ENCODE assay signal across 13 cellular contexts in the genomic region with DNA sequence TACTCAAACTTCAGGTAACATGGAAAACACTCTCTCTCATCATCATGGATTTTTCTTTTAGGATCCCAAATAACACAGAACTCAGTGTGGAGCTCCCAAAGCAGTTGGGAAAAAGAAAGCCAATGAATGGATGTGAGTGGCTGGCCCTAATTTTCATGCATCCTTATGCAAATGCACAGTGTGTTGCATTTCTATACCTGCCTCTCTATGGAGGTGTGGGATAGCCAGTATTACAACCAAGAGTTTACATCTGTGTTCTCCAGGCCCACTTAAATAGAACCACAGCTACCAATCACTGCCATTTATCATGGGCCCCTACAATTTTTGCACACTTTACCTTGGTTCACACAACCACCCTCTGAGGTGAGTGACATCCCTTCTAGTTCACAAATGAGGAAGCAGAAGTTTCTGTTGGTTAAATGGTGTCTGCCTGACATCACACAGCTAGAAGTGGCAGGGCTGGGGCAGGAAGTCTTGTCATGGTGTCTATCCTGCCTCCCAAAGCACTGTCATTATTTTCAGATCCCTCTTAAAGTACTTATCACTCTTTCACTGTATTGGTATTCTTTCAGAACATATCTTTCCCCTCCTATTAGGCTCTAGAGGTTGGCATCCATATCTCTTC. TPM values are rescaled to one million over a fixed set of nuclear protein-coding genes. Genes with fewer than 3 reads are reported as not detected.
DNase-seq lines count a peak whose midpoint lies in the region; ATAC-seq and FAIRE-seq lines count a peak whose summit lies in the region.
"Had no signal": no experiment of that assay in that cellular context is flagged by ENCODE, and none has a peak within 500 bp of the region (broad histone marks: within the 10 kb centered on the region; RNA-seq: fewer than 3 reads in every experiment).

No MANE protein-coding gene starts in this region.

- H3K9me3 ChIP-seq in small intestine (ENCODE audit: control insufficient read depth, low read depth): no peaks in the 10 kb centered on the region
- H3K9me3 ChIP-seq: left lung, right lobe of liver had no signal

- H3K27ac ChIP-seq in rectal smooth muscle tissue (ENCODE audit: low read depth, low read length) (peak overlapping the region; percentile 3), small intestine (ENCODE audit: low read depth in 1 of 2, low read length in 1 of 2) (no peak overlapping the region)
- H3K27ac ChIP-seq: left lung, right lobe of liver had no signal

- H3K9ac ChIP-seq in rectal smooth muscle tissue (ENCODE audit: low read length): no peak overlapping the region

- FAIRE-seq in small intestine (lab: Jason Lieb, UNC): no peak
- FAIRE-seq: astrocyte had no signal

- H3K4me1 ChIP-seq in rectal smooth muscle tissue (ENCODE audit: control insufficient read depth, insufficient read depth, low read length) (peaks cover 44% of the 10 kb centered on the region), small intestine (ENCODE audit: control insufficient read depth in 2 of 2, insufficient read depth in 1 of 2, low read depth in 1 of 2, low read length in 1 of 2) (peaks cover 0 to 5% of the 10 kb centered on the region in 2 donors)
- H3K4me1 ChIP-seq: left lung, right lobe of liver had no signal

- H3K27me3 ChIP-seq in rectal smooth muscle tissue (ENCODE audit: control insufficient read depth, insufficient read depth, low read length) (no peaks in the 10 kb centered on the region), small intestine (ENCODE audit: control insufficient read depth in 2 of 2, insufficient read depth in 2 of 2, low read length in 2 of 2) (no peaks in the 10 kb centered on the region)
- H3K27me3 ChIP-seq: left lung, right lobe of liver had no signal

- H3K4me3 ChIP-seq in rectal smooth muscle tissue (ENCODE audit: low read length) (no peak overlapping the region), small intestine (ENCODE audit: low read depth in 1 of 2, low read length in 2 of 2) (no peak overlapping the region)
- H3K4me3 ChIP-seq: left lung, right lobe of liver had no signal

- H3K36me3 ChIP-seq in rectal smooth muscle tissue (ENCODE audit: control insufficient read depth, insufficient read depth, low read length) (no peaks in the 10 kb centered on the region), small intestine (ENCODE audit: control insufficient read depth in 2 of 2, insufficient read depth in 2 of 2, low read length in 2 of 2) (peaks cover 0 to 3% of the 10 kb centered on the region in 2 donors)
- H3K36me3 ChIP-seq: left lung, right lobe of liver had no signal

- DNase-seq in NCI-H2227 treated with DMSO at 0.1 percent for 48 hours (lab: John Stamatoyannopoulos, UW): no peak
- DNase-seq in small intestine: no peak
- DNase-seq in NCI-H748 (lab: John Stamatoyannopoulos, UW; ENCODE audit: unreplicated experiment): no peak
- no peak for DNase-seq in NCI-H1436 treated with DMSO at 0.1 percent for 48 hours (lab: John Stamatoyannopoulos, UW)
- DNase-seq: activated CD8-positive, alpha-beta T cell treated with anti-CD3 and anti-CD28 coated beads for 36 hours; left lung; NCI-H187 treated with DMSO at 0.1 percent for 48 hours; right lobe of liver had no signal

- ATAC-seq in GM19372 (IDR thresholded peaks at IDR 0.05; ENCODE audit: low read depth, unreplicated experiment) (peak; percentile 94), HG02763 (IDR thresholded peaks at IDR 0.05; ENCODE audit: unreplicated experiment) (peak; percentile 70), HG03565 (IDR thresholded peaks at IDR 0.05; ENCODE audit: unreplicated experiment) (peak; percentile 98)
- ATAC-seq: activated CD8-positive, alpha-beta T cell treated with anti-CD3 and anti-CD28 coated beads for 36 hours; left lung; right lobe of liver had no signal

RNA-seq across cellular contexts. Expression of gene MAMDC2, which starts 17.3 kb away (rescaled TPM):
- 10 to 100 TPM in 1 of 3 donors, 1 to 10 TPM in 1, not detected in 1; 1.1 to 13.0 TPM for polyA plus RNA-seq in small intestine
